28 cellular contexts compared by ENCODE assay signal in the genomic region with DNA sequence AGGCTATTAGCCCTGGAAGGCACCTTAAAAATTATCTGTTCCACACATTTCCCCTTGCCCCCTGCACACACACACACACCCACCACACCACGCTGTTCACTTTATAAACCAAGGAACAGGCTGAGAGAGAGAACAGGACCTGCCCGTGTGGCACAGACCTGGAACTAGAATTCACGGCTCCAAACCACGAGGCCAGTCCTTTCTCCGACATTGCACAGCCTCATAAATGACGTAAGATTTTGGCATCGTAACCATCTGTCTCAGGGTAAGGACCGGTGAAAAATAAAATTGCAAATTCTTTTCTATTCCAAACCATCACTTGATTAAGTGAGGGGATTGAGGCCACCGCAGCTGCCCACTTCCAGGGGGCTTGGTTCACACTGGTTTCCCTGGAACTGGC.
DNase-seq lines count a peak whose midpoint lies in the region; ATAC-seq and TF ChIP-seq lines count a peak whose summit lies in the region.
"Had no signal": no experiment of that assay in that cellular context is flagged by ENCODE, and none has a peak within 500 bp of the region (broad histone marks: within the 10 kb centered on the region; RNA-seq: fewer than 3 reads in every experiment).

No MANE protein-coding gene starts in this region.

- H3K27me3 Mint-ChIP-seq in brain = peaks cover 4% of the 10 kb centered on the region
- H3K27me3 Mint-ChIP-seq: activated CD4-positive, alpha-beta memory T cell treated with anti-CD3 and anti-CD28 coated beads, Interleukin-2, amount 10 ng/mL, durations not matched to agents 7 days and 5 days; naive thymus-derived CD8-positive, alpha-beta T cell had no signal

- H3K4me1 Mint-ChIP-seq in brain = peaks cover 56% of the 10 kb centered on the region

- DNase-seq in Right ventricle myocardium superior = no peak
- DNase-seq in left ventricle myocardium inferior = no peak
- DNase-seq in mucosa of descending colon = no peak
- DNase-seq in tibial artery = peak in 1 of 2 donors; percentile 69
- DNase-seq in iPS-NIHi7 (ENCODE audit: extremely low spot score) = no peak
- DNase-seq: activated CD4-positive, alpha-beta memory T cell treated with anti-CD3 and anti-CD28 coated beads, Interleukin-2, amount 10 ng/mL, durations not matched to agents 7 days and 5 days; activated CD4-positive, alpha-beta T cell treated with anti-CD3 and anti-CD28 coated beads for 1 hour; activated CD8-positive, alpha-beta memory T cell treated with anti-CD3 and anti-CD28 coated beads, Interleukin-2, amount 50 U/mL, for 4 hours; activated naive CD4-positive, alpha-beta T cell treated with anti-CD3 and anti-CD28 coated beads for 36 hours; BE2C; CD8-positive, alpha-beta memory T cell; glutamatergic neuron; H9; islet precursor cell; KBM-7; naive thymus-derived CD8-positive, alpha-beta T cell; NCI-H1436 treated with DMSO at 0.1 percent for 48 hours; NCI-H345; NCI-H69; SHP77; small intestine; stimulated activated naive CD8-positive, alpha-beta T cell treated with anti-CD3 and anti-CD28 coated beads, Interleukin-15, Interleukin-2, amounts not matched to agents 100 U/mL and 50 U/mL, for 24 hours had no signal

- ATAC-seq in Right ventricle myocardium superior (ENCODE audit: poor library complexity) (peak; percentile 15), mucosa of descending colon (peak; percentile 18), GM18868 (IDR thresholded peaks at IDR 0.05; ENCODE audit: unreplicated experiment) (no peak), HG02884 (IDR thresholded peaks at IDR 0.05; ENCODE audit: unreplicated experiment) (no peak)
- ATAC-seq: naive thymus-derived CD8-positive, alpha-beta T cell; stimulated activated naive CD8-positive, alpha-beta T cell treated with anti-CD3 and anti-CD28 coated beads, Interleukin-15, Interleukin-2, amounts not matched to agents 100 U/mL and 50 U/mL, for 24 hours had no signal

- no peak overlapping the region for H3K4me3 Mint-ChIP-seq in brain
- H3K4me3 Mint-ChIP-seq: activated CD4-positive, alpha-beta memory T cell treated with anti-CD3 and anti-CD28 coated beads, Interleukin-2, amount 10 ng/mL, durations not matched to agents 7 days and 5 days; activated naive CD4-positive, alpha-beta T cell treated with anti-CD3 and anti-CD28 coated beads for 36 hours; activated T-helper 1 cell treated with anti-CD3 and anti-CD28 coated beads, Interleukin-12 subunit alpha, Interleukin-12 subunit beta, Interleukin-2, Interleukin-4 antibody, amounts not matched to agents 30 ng/mL and 10 ng/mL and 1 ng/mL, durations not matched to agents 14 hours and 24 hours and 36 hours; H9; T-helper 2 cell treated with Interferon-gamma antibody and Interleukin-4, amounts not matched to agents 5 μg/mL and 100 μg/mL, for 36 hours had no signal

- H3K4me1 ChIP-seq in left ventricle myocardium inferior (no peaks in the 10 kb centered on the region), mucosa of descending colon (ENCODE audit: low read depth) (no peaks in the 10 kb centered on the region), tibial artery (peaks cover 0 to 35% (median 8%) of the 10 kb centered on the region in 4 donors)
- H3K4me1 ChIP-seq: BE2C had no signal

- H3K4me3 ChIP-seq in left ventricle myocardium inferior (no peak overlapping the region), mucosa of descending colon (no peak overlapping the region), tibial artery (no peak overlapping the region)
- H3K4me3 ChIP-seq: MG63 had no signal

- no peaks in the 10 kb centered on the region for H3K27me3 ChIP-seq in left ventricle myocardium inferior (ENCODE audit: low read depth)
- H3K27me3 ChIP-seq in tibial artery = no peaks in the 10 kb centered on the region
- H3K27me3 ChIP-seq: BE2C, MG63 had no signal

- peak overlapping the region in 4 of 5 experiments; percentile 40 to 60 (median 52) for H3K27ac Mint-ChIP-seq in brain
- H3K27ac Mint-ChIP-seq: activated CD4-positive, alpha-beta memory T cell treated with anti-CD3 and anti-CD28 coated beads, Interleukin-2, amount 10 ng/mL, durations not matched to agents 7 days and 5 days; activated naive CD4-positive, alpha-beta T cell treated with anti-CD3 and anti-CD28 coated beads for 36 hours; activated T-helper 1 cell treated with anti-CD3 and anti-CD28 coated beads, Interleukin-12 subunit alpha, Interleukin-12 subunit beta, Interleukin-2, Interleukin-4 antibody, amounts not matched to agents 30 ng/mL and 10 ng/mL and 1 ng/mL, durations not matched to agents 14 hours and 24 hours and 36 hours; H9; T-helper 2 cell treated with Interferon-gamma antibody and Interleukin-4, amounts not matched to agents 5 μg/mL and 100 μg/mL, for 36 hours had no signal

- H3K9me3 Mint-ChIP-seq in brain = peaks cover 0 to 10% (median 0%) of the 10 kb centered on the region in 5 experiments
- H3K9me3 Mint-ChIP-seq: activated CD4-positive, alpha-beta memory T cell treated with anti-CD3 and anti-CD28 coated beads, Interleukin-2, amount 10 ng/mL, durations not matched to agents 7 days and 5 days; CD8-positive, alpha-beta memory T cell; naive thymus-derived CD8-positive, alpha-beta T cell; T-helper 2 cell treated with Interferon-gamma antibody and Interleukin-4, amounts not matched to agents 5 μg/mL and 100 μg/mL, for 36 hours had no signal

- H3K27ac ChIP-seq in left ventricle myocardium inferior (replicated peaks) = no peak overlapping the region
- peak overlapping the region; percentile 62 to 70 for H3K27ac ChIP-seq in tibial artery

- H3K9me3 ChIP-seq in left ventricle myocardium inferior (replicated peaks) (no peaks in the 10 kb centered on the region), mucosa of descending colon (no peaks in the 10 kb centered on the region), tibial artery (no peaks in the 10 kb centered on the region)
- H3K9me3 ChIP-seq: BE2C, MG63 had no signal

- intact Hi-C loops in Right ventricle myocardium superior (cut with DNase I) (no loop called here), left ventricle myocardium inferior (cut with micrococcal nuclease) (no loop called here), mucosa of descending colon (cut with DNase I, micrococcal nuclease) (no loop called here), tibial artery (cut with DNase I; ENCODE audit: low total_unique reads) (no loop called here)

- TF ChIP-seq CTCF in left ventricle myocardium inferior (IDR thresholded peaks at IDR 0.05; ENCODE audit: borderline replicate concordance) (no peak), brain (conservative IDR thresholded peaks at IDR 0.05) (no peak), mucosa of descending colon (IDR thresholded peaks at IDR 0.05) (no peak), tibial artery (IDR thresholded peaks at IDR 0.05) (no peak)

- H3K36me3 Mint-ChIP-seq in brain = no peaks in the 10 kb centered on the region
- H3K36me3 Mint-ChIP-seq: CD8-positive, alpha-beta memory T cell; naive thymus-derived CD8-positive, alpha-beta T cell had no signal

- H3K36me3 ChIP-seq in left ventricle myocardium inferior (no peaks in the 10 kb centered on the region), mucosa of descending colon (ENCODE audit: low read depth) (no peaks in the 10 kb centered on the region), tibial artery (no peaks in the 10 kb centered on the region)
- H3K36me3 ChIP-seq: BE2C, MG63 had no signal

Comparison
In these comparisons a context has a peak if more than half of its experiments do, and no peak if none do; other contexts are left out.
1. ATAC-seq: peak in Right ventricle myocardium superior (single experiment) and mucosa of descending colon (single experiment); none in GM18868 (single experiment) and HG02884 (single experiment).